Comparison of ENCODE assay signal across 20 cellular contexts in genomic region chr4:52425751-52426326, GRCh38.
DNase-seq lines count a peak whose midpoint lies in the region; ATAC-seq and TF ChIP-seq lines count a peak whose summit lies in the region.
"Had no signal": no experiment of that assay in that cellular context is flagged by ENCODE, and none has a peak within 500 bp of the region (broad histone marks: within the 10 kb centered on the region; RNA-seq: fewer than 3 reads in every experiment).

No MANE protein-coding gene starts in this region.

- no peaks in the 10 kb centered on the region for H3F3A ChIP-seq in PC-3 (ENCODE audit: low read length, unreplicated experiment)

- H3K4me2 ChIP-seq in PC-3 (ENCODE audit: low read length), result no peak overlapping the region
- H3K4me2 ChIP-seq: PC-9 had no signal

- H3K27me3 ChIP-seq in PC-3 (ENCODE audit: low read length), result peaks cover 18% of the 10 kb centered on the region; the same call in 1 of the 2 replicates
- H3K27me3 ChIP-seq: SJSA1 had no signal

- no peak overlapping the region for H2AFZ ChIP-seq in PC-3 (ENCODE audit: low read length)
- H2AFZ ChIP-seq: PC-9 had no signal

- DNase-seq in COR-L47 (lab: John Stamatoyannopoulos, UW) (peak; percentile 92), DMS79 (lab: John Stamatoyannopoulos, UW) (peak; percentile 7), NCI-H2081 (lab: John Stamatoyannopoulos, UW) (peak; percentile 73 to 94), PC-3 (peak; percentile 44), NCI-H1694 treated with DMSO at 0.1 percent for 48 hours (lab: John Stamatoyannopoulos, UW) (no peak), hepatic stellate cell (ENCODE audit: low spot score) (no peak), chondrocyte (ENCODE audit: low spot score) (no peak)
- DNase-seq: Calu3; CD4-positive, CD25-positive, alpha-beta regulatory T cell; EL; GOT3; KG1; NCI-H1048; NCI-H1930; NCI-H2227 treated with DMSO at 0.1 percent for 48 hours; NCI-H526; PC-9; SW 1271 had no signal

- no peaks in the 10 kb centered on the region for H3K79me2 ChIP-seq in PC-3 (ENCODE audit: low read length)

- intact Hi-C loops in PC-3 (cut with micrococcal nuclease), result no loop called here

- CTCF ChIA-PET in PC-3 (lab: Charles Lee), result no interaction called here

- no peak overlapping the region for H3K27ac Mint-ChIP-seq in chondrocyte (ENCODE audit: unreplicated experiment)
- H3K27ac Mint-ChIP-seq: CD4-positive, CD25-positive, alpha-beta regulatory T cell had no signal

- H4K20me1 ChIP-seq in PC-3 (ENCODE audit: low read length), result no peaks in the 10 kb centered on the region

- no peak overlapping the region for H3K27ac ChIP-seq in PC-3 (ENCODE audit: low read length)
- H3K27ac ChIP-seq: PC-9, SJSA1 had no signal

- H3K9me3 Mint-ChIP-seq in chondrocyte (ENCODE audit: low read depth), result peaks cover 2% of the 10 kb centered on the region

- no peak overlapping the region for H3K4me3 ChIP-seq in PC-3 (ENCODE audit: low read length)
- H3K4me3 ChIP-seq: PC-9, SJSA1 had no signal

- H3K4me3 Mint-ChIP-seq in chondrocyte (ENCODE audit: unreplicated experiment), result no peak overlapping the region
- H3K4me3 Mint-ChIP-seq: CD4-positive, CD25-positive, alpha-beta regulatory T cell had no signal

- peaks cover 2% of the 10 kb centered on the region for H3K4me1 Mint-ChIP-seq in chondrocyte (ENCODE audit: low read depth)
- H3K4me1 Mint-ChIP-seq: CD4-positive, CD25-positive, alpha-beta regulatory T cell had no signal

- peaks cover 2% of the 10 kb centered on the region for H3K27me3 Mint-ChIP-seq in chondrocyte (ENCODE audit: low read depth)
- H3K27me3 Mint-ChIP-seq: CD4-positive, CD25-positive, alpha-beta regulatory T cell had no signal

- H3K9me2 ChIP-seq in PC-3 (replicated peaks; ENCODE audit: low read length), result no peaks in the 10 kb centered on the region

- no peaks in the 10 kb centered on the region for H3K9me3 ChIP-seq in PC-3 (ENCODE audit: low read length)
- H3K9me3 ChIP-seq: SJSA1 had no signal

- H3K4me1 ChIP-seq in PC-3 (ENCODE audit: insufficient read depth, low read length), result no peaks in the 10 kb centered on the region

- no peak overlapping the region for H3K9ac ChIP-seq in PC-3 (ENCODE audit: low read length)

- no peak for TF ChIP-seq CTCF in PC-3 (conservative IDR thresholded peaks at IDR 0.05; ENCODE audit: low read depth, low read length)
- TF ChIP-seq CTCF in chondrocyte (IDR thresholded peaks at IDR 0.05), result no peak

- H3K36me3 Mint-ChIP-seq in chondrocyte (ENCODE audit: low read depth), result no peaks in the 10 kb centered on the region
- H3K36me3 Mint-ChIP-seq: CD4-positive, CD25-positive, alpha-beta regulatory T cell had no signal

- ATAC-seq in PC-3 (no peak), HG03469 (IDR thresholded peaks at IDR 0.05; ENCODE audit: unreplicated experiment) (no peak)

- POLR2A ChIA-PET in PC-3 (lab: Charles Lee; ENCODE audit: unreplicated experiment), result no interaction called here

- BruUV-seq in PC-3 (replicated peaks; lab: Mats Ljungman, UMichigan), result no TSS peak

- no peaks in the 10 kb centered on the region for H3K36me3 ChIP-seq in PC-3 (ENCODE audit: low read depth, low read length)
- H3K36me3 ChIP-seq: SJSA1 had no signal

Comparison
In these comparisons a context has a peak if more than half of its experiments do, and no peak if none do; other contexts are left out.
1. DNase-seq: peak in COR-L47 (single experiment), DMS79 (single experiment), NCI-H2081 (2 of 2) and PC-3 (single experiment); none in NCI-H1694 treated with DMSO at 0.1 percent for 48 hours (single experiment), hepatic stellate cell (single experiment) and chondrocyte (single experiment).